ENCODE assay signal across 30 cellular contexts in the genomic region with DNA sequence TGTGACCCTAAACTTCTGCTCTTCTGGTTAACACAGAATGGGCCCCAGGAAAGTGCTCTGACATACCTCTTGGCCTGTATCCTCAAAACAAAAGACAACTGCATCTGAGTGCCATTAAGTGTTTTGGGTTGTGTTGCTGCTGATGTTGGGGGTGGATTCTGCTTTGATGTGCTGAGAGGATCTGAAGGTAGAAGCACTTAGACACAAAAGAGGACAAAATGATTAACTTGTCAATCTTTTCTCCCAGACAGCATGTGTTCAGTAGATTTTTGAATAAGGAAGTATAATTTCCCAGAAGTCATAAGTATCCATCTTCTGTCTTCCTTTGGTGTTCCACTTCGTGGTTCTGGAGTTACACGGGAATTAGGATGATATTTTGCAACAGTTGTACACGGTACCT. TPM values are rescaled to one million over a fixed set of nuclear protein-coding genes. Genes with fewer than 3 reads are reported as not detected.
"Had no signal": no experiment of that assay in that cellular context is flagged by ENCODE, and none has a peak within 500 bp of the region (broad histone marks: within the 10 kb centered on the region; RNA-seq: fewer than 3 reads in every experiment).

No MANE protein-coding gene starts in this region.

- DNase-seq: activated CD4-positive, alpha-beta memory T cell treated with anti-CD3 and anti-CD28 coated beads, Interleukin-2, amount 10 ng/mL, durations not matched to agents 7 days and 5 days; activated CD4-positive, alpha-beta T cell treated with anti-CD3 and anti-CD28 coated beads for 1 hour; activated CD4-positive, alpha-beta T cell treated with anti-CD3 and anti-CD28 coated beads for 4 hours; activated CD4-positive, alpha-beta T cell treated with anti-CD3 and anti-CD28 coated beads, Interleukin-2, amount 10 ng/mL, durations not matched to agents 7 days and 5 days; activated CD4-positive, alpha-beta T cell treated with anti-CD3 and anti-CD28 coated beads, Interleukin-2, amount 50 U/mL, for 4 hours; activated CD4-positive, CD25-positive, alpha-beta regulatory T cell; activated CD8-positive, alpha-beta memory T cell treated with anti-CD3 and anti-CD28 coated beads for 24 hours; activated effector memory CD4-positive, alpha-beta T cell treated with anti-CD3 and anti-CD28 coated beads, Interleukin-2, amount 50 U/mL, for 16 hours; activated naive CD4-positive, alpha-beta T cell treated with anti-CD3 and anti-CD28 coated beads for 36 hours; activated naive CD8-positive, alpha-beta T cell treated with anti-CD3 and anti-CD28 coated beads for 36 hours; activated naive CD8-positive, alpha-beta T cell treated with anti-CD3 and anti-CD28 coated beads, Interleukin-2, amount 50 U/mL, for 24 hours; activated T-cell treated with anti-CD3 and anti-CD28 coated beads, Interleukin-2, amount 50 U/mL, for 48 hours; adrenal gland; amygdala; aorta; body of pancreas; caudate nucleus; cortex of kidney; dermis blood vessel endothelial cell; effector CD4-positive, alpha-beta T cell; effector memory CD8-positive, alpha-beta T cell; erythroblast; foreskin keratinocyte; gastrocnemius medialis; glutamatergic neuron; heart left ventricle; T-cell; T1000 had no signal

- H3K4me3 ChIP-seq: adrenal gland, body of pancreas, esophagus muscularis mucosa, gastrocnemius medialis, heart left ventricle had no signal

- H3K27ac ChIP-seq: adrenal gland, body of pancreas, esophagus muscularis mucosa, foreskin keratinocyte, gastrocnemius medialis, heart left ventricle had no signal

- H3K4me1 ChIP-seq: adrenal gland, body of pancreas, esophagus muscularis mucosa, foreskin keratinocyte, gastrocnemius medialis, heart left ventricle had no signal

- FAIRE-seq: colon had no signal

- H3K36me3 ChIP-seq: adrenal gland, esophagus muscularis mucosa, gastrocnemius medialis, heart left ventricle had no signal

- H3K27me3 ChIP-seq: adrenal gland, body of pancreas, esophagus muscularis mucosa, foreskin keratinocyte, gastrocnemius medialis, heart left ventricle had no signal

- H3K9me3 ChIP-seq: adrenal gland, gastrocnemius medialis had no signal

RNA-seq across cellular contexts. Expression of a gene that starts 16.1 kb away (rescaled TPM):
- total RNA-seq: foreskin keratinocyte had no signal
- polyA plus RNA-seq: foreskin keratinocyte had no signal
